ENCODE assay signal across 1 cellular context in the genomic region with DNA sequence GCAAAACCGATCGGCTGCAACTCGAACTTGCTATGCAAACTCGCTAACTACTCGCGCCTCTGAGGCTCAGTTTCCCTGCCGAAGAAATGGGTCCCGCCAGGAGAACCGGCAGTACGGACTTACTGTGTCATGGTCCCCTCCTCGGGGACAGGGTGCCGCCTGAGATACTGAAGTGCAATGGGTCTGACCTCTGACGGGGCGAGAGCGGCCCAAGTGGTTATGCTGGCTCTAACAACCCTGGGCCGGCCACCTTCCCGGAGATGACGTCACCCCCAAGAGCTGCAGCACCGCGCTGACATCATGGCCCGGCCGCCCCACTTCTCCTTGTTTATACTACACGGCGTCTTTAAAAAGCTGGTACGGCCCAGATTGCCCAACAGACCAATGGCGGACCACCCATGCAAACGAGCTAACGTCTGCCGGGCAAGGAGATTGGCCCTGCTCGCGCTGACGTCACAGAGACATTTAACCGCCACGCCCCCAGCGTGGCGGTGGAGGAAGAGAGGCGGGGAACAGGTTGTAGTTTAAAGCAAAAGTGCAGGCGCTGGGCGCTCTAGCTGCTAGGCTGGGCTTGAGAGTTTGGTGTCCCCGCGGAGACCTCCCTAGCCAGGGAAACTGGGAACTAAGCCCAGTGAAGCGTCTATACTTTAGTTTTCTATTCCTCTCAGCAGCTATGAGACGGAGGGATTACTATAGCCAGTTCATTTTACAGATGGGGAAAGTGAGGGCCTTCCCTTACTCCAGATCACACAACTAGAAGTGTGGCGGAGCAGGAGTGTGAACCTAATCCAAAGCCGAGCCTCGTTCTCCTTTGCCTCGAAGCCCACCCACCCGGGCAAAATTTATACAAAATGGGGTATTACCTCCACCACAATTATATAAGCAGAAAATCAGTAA.
TF ChIP-seq lines count a peak whose summit lies in the region.

No MANE protein-coding gene starts in this region.

TF ChIP-seq in WTC11, 78 proteins besides CTCF, POLR2A, EP300 and RAD21 (continued from another document):
- TF ChIP-seq ZNF263 (CRISPR knock-in tag; IDR thresholded peaks at IDR 0.05; ENCODE audit: low read depth) (no peak), TEAD4 (CRISPR knock-in tag; IDR thresholded peaks at IDR 0.05) (no peak), SP1 (CRISPR knock-in tag; conservative IDR thresholded peaks at IDR 0.05) (peak; percentile 85; the same call in 1 of the 2 replicates), ZNF423 (CRISPR knock-in tag; IDR thresholded peaks at IDR 0.05) (no peak), ZNF219 (CRISPR knock-in tag; IDR thresholded peaks at IDR 0.05; ENCODE audit: borderline replicate concordance) (no peak), ELF4 (CRISPR knock-in tag; IDR thresholded peaks at IDR 0.05; ENCODE audit: low read depth) (no peak), ATF1 (CRISPR knock-in tag; IDR thresholded peaks at IDR 0.05) (no peak), HMGA2 (CRISPR knock-in tag; IDR thresholded peaks at IDR 0.05) (no peak), FOXK1 (CRISPR knock-in tag; IDR thresholded peaks at IDR 0.05) (peak; percentile 98), SOX15 (CRISPR knock-in tag; IDR thresholded peaks at IDR 0.05) (no peak), MXD4 (CRISPR knock-in tag; IDR thresholded peaks at IDR 0.05; ENCODE audit: borderline replicate concordance) (no peak)
- TF ChIP-seq, protein P1, sequence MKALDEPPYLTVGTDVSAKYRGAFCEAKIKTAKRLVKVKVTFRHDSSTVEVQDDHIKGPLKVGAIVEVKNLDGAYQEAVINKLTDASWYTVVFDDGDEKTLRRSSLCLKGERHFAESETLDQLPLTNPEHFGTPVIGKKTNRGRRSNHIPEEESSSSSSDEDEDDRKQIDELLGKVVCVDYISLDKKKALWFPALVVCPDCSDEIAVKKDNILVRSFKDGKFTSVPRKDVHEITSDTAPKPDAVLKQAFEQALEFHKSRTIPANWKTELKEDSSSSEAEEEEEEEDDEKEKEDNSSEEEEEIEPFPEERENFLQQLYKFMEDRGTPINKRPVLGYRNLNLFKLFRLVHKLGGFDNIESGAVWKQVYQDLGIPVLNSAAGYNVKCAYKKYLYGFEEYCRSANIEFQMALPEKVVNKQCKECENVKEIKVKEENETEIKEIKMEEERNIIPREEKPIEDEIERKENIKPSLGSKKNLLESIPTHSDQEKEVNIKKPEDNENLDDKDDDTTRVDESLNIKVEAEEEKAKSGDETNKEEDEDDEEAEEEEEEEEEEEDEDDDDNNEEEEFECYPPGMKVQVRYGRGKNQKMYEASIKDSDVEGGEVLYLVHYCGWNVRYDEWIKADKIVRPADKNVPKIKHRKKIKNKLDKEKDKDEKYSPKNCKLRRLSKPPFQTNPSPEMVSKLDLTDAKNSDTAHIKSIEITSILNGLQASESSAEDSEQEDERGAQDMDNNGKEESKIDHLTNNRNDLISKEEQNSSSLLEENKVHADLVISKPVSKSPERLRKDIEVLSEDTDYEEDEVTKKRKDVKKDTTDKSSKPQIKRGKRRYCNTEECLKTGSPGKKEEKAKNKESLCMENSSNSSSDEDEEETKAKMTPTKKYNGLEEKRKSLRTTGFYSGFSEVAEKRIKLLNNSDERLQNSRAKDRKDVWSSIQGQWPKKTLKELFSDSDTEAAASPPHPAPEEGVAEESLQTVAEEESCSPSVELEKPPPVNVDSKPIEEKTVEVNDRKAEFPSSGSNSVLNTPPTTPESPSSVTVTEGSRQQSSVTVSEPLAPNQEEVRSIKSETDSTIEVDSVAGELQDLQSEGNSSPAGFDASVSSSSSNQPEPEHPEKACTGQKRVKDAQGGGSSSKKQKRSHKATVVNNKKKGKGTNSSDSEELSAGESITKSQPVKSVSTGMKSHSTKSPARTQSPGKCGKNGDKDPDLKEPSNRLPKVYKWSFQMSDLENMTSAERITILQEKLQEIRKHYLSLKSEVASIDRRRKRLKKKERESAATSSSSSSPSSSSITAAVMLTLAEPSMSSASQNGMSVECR (CRISPR knock-in tag; IDR thresholded peaks at IDR 0.05; ENCODE audit: borderline replicate concordance), result no peak
- TF ChIP-seq, protein P2, sequence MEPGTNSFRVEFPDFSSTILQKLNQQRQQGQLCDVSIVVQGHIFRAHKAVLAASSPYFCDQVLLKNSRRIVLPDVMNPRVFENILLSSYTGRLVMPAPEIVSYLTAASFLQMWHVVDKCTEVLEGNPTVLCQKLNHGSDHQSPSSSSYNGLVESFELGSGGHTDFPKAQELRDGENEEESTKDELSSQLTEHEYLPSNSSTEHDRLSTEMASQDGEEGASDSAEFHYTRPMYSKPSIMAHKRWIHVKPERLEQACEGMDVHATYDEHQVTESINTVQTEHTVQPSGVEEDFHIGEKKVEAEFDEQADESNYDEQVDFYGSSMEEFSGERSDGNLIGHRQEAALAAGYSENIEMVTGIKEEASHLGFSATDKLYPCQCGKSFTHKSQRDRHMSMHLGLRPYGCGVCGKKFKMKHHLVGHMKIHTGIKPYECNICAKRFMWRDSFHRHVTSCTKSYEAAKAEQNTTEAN (CRISPR knock-in tag; IDR thresholded peaks at IDR 0.05), result 0 out of 2 replicates have a peak, but pooled peaks have one; percentile 18
- TF ChIP-seq, protein P3, sequence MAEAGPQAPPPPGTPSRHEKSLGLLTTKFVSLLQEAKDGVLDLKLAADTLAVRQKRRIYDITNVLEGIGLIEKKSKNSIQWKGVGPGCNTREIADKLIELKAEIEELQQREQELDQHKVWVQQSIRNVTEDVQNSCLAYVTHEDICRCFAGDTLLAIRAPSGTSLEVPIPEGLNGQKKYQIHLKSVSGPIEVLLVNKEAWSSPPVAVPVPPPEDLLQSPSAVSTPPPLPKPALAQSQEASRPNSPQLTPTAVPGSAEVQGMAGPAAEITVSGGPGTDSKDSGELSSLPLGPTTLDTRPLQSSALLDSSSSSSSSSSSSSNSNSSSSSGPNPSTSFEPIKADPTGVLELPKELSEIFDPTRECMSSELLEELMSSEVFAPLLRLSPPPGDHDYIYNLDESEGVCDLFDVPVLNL (CRISPR knock-in tag; IDR thresholded peaks at IDR 0.05; ENCODE audit: borderline replicate concordance, low read depth), result 0 out of 2 replicates have a peak, but pooled peaks have one; percentile 33
- TF ChIP-seq, protein P4, sequence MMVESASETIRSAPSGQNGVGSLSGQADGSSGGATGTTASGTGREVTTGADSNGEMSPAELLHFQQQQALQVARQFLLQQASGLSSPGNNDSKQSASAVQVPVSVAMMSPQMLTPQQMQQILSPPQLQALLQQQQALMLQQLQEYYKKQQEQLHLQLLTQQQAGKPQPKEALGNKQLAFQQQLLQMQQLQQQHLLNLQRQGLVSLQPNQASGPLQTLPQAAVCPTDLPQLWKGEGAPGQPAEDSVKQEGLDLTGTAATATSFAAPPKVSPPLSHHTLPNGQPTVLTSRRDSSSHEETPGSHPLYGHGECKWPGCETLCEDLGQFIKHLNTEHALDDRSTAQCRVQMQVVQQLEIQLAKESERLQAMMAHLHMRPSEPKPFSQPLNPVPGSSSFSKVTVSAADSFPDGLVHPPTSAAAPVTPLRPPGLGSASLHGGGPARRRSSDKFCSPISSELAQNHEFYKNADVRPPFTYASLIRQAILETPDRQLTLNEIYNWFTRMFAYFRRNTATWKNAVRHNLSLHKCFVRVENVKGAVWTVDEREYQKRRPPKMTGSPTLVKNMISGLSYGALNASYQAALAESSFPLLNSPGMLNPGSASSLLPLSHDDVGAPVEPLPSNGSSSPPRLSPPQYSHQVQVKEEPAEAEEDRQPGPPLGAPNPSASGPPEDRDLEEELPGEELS (CRISPR knock-in tag; IDR thresholded peaks at IDR 0.05), result no peak
TF ChIP-seq in WTC11: peak in this region for 11.
